1 cellular context compared by ENCODE assay signal in the genomic region with DNA sequence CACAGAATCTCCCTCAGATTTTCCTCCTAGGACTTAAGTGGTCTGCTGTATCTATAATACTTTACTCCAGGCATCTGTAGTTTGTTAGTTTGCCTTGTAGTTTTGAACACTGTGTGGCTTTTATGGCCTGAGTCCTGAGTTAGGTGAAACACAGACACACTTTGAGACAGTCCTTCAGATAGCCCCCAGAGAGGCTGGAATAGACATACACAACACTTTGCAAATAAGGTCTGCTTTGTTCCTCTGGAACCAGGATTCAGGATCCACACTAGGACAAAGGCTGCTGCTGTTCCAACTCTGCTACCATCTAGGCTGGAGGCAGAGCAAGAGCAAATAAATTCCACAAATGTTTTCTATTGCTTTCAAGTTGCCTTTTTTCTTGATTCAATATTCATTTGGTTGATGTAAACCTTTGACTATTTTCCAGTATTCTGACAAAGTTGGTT.
TF ChIP-seq lines count a peak whose summit lies in the region.

No MANE protein-coding gene starts in this region.

TF ChIP-seq in HepG2, 621 proteins besides CTCF, POLR2A, EP300 and RAD21 (continued from another document and continues in another):
- TF ChIP-seq, protein P1, sequence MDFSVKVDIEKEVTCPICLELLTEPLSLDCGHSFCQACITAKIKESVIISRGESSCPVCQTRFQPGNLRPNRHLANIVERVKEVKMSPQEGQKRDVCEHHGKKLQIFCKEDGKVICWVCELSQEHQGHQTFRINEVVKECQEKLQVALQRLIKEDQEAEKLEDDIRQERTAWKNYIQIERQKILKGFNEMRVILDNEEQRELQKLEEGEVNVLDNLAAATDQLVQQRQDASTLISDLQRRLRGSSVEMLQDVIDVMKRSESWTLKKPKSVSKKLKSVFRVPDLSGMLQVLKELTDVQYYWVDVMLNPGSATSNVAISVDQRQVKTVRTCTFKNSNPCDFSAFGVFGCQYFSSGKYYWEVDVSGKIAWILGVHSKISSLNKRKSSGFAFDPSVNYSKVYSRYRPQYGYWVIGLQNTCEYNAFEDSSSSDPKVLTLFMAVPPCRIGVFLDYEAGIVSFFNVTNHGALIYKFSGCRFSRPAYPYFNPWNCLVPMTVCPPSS (IDR thresholded peaks at IDR 0.05): no peak
- peak; percentile 83 for TF ChIP-seq XRCC5 (optimal IDR thresholded peaks at IDR 0.05; ENCODE audit: low read length)
- TF ChIP-seq TEAD3 (CRISPR knock-in tag; optimal IDR thresholded peaks at IDR 0.05; ENCODE audit: borderline replicate concordance): peak; percentile 85
- no peak for TF ChIP-seq ZNF761 (CRISPR knock-in tag; conservative IDR thresholded peaks at IDR 0.05)
- peak; percentile 20; the same call in 1 of the 2 replicates for TF ChIP-seq ZFX (CRISPR knock-in tag; IDR thresholded peaks at IDR 0.05; ENCODE audit: low read depth)
- TF ChIP-seq, protein P2, sequence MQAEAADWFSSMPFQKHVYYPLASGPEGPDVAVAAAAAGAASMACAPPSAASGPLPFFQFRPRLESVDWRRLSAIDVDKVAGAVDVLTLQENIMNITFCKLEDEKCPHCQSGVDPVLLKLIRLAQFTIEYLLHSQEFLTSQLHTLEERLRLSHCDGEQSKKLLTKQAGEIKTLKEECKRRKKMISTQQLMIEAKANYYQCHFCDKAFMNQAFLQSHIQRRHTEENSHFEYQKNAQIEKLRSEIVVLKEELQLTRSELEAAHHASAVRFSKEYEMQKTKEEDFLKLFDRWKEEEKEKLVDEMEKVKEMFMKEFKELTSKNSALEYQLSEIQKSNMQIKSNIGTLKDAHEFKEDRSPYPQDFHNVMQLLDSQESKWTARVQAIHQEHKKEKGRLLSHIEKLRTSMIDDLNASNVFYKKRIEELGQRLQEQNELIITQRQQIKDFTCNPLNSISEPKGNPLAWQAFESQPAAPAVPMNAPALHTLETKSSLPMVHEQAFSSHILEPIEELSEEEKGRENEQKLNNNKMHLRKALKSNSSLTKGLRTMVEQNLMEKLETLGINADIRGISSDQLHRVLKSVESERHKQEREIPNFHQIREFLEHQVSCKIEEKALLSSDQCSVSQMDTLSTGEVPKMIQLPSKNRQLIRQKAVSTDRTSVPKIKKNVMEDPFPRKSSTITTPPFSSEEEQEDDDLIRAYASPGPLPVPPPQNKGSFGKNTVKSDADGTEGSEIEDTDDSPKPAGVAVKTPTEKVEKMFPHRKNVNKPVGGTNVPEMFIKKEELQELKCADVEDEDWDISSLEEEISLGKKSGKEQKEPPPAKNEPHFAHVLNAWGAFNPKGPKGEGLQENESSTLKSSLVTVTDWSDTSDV (CRISPR knock-in tag; IDR thresholded peaks at IDR 0.05): no peak
- TF ChIP-seq, protein P3, sequence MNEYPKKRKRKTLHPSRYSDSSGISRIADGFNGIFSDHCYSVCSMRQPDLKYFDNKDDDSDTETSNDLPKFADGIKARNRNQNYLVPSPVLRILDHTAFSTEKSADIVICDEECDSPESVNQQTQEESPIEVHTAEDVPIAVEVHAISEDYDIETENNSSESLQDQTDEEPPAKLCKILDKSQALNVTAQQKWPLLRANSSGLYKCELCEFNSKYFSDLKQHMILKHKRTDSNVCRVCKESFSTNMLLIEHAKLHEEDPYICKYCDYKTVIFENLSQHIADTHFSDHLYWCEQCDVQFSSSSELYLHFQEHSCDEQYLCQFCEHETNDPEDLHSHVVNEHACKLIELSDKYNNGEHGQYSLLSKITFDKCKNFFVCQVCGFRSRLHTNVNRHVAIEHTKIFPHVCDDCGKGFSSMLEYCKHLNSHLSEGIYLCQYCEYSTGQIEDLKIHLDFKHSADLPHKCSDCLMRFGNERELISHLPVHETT (CRISPR knock-in tag; conservative IDR thresholded peaks at IDR 0.05): no peak
- TF ChIP-seq PHF8 (CRISPR knock-in tag; IDR thresholded peaks at IDR 0.05): no peak
- TF ChIP-seq, protein P4, sequence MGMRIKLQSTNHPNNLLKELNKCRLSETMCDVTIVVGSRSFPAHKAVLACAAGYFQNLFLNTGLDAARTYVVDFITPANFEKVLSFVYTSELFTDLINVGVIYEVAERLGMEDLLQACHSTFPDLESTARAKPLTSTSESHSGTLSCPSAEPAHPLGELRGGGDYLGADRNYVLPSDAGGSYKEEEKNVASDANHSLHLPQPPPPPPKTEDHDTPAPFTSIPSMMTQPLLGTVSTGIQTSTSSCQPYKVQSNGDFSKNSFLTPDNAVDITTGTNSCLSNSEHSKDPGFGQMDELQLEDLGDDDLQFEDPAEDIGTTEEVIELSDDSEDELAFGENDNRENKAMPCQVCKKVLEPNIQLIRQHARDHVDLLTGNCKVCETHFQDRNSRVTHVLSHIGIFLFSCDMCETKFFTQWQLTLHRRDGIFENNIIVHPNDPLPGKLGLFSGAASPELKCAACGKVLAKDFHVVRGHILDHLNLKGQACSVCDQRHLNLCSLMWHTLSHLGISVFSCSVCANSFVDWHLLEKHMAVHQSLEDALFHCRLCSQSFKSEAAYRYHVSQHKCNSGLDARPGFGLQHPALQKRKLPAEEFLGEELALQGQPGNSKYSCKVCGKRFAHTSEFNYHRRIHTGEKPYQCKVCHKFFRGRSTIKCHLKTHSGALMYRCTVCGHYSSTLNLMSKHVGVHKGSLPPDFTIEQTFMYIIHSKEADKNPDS (CRISPR knock-in tag; IDR thresholded peaks at IDR 0.05): 0 out of 2 replicates have a peak, but pooled peaks have one; percentile 37
- TF ChIP-seq, protein P5, sequence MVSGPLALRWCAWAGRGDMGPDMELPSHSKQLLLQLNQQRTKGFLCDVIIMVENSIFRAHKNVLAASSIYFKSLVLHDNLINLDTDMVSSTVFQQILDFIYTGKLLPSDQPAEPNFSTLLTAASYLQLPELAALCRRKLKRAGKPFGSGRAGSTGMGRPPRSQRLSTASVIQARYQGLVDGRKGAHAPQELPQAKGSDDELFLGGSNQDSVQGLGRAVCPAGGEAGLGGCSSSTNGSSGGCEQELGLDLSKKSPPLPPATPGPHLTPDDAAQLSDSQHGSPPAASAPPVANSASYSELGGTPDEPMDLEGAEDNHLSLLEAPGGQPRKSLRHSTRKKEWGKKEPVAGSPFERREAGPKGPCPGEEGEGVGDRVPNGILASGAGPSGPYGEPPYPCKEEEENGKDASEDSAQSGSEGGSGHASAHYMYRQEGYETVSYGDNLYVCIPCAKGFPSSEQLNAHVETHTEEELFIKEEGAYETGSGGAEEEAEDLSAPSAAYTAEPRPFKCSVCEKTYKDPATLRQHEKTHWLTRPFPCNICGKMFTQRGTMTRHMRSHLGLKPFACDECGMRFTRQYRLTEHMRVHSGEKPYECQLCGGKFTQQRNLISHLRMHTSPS (CRISPR knock-in tag; IDR thresholded peaks at IDR 0.05; ENCODE audit: low read depth): no peak
- TF ChIP-seq, protein P6, sequence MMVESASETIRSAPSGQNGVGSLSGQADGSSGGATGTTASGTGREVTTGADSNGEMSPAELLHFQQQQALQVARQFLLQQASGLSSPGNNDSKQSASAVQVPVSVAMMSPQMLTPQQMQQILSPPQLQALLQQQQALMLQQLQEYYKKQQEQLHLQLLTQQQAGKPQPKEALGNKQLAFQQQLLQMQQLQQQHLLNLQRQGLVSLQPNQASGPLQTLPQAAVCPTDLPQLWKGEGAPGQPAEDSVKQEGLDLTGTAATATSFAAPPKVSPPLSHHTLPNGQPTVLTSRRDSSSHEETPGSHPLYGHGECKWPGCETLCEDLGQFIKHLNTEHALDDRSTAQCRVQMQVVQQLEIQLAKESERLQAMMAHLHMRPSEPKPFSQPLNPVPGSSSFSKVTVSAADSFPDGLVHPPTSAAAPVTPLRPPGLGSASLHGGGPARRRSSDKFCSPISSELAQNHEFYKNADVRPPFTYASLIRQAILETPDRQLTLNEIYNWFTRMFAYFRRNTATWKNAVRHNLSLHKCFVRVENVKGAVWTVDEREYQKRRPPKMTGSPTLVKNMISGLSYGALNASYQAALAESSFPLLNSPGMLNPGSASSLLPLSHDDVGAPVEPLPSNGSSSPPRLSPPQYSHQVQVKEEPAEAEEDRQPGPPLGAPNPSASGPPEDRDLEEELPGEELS (CRISPR knock-in tag; IDR thresholded peaks at IDR 0.05): no peak
- TF ChIP-seq ZSCAN30 (CRISPR knock-in tag; IDR thresholded peaks at IDR 0.05): no peak
- TF ChIP-seq SYNCRIP (IDR thresholded peaks at IDR 0.05; ENCODE audit: insufficient read depth, low read depth, low read length): no peak
- TF ChIP-seq ZNF615 (CRISPR knock-in tag; IDR thresholded peaks at IDR 0.05; ENCODE audit: borderline replicate concordance): no peak
- TF ChIP-seq SIN3B (IDR thresholded peaks at IDR 0.05; ENCODE audit: low read length): no peak
- TF ChIP-seq, protein P7, sequence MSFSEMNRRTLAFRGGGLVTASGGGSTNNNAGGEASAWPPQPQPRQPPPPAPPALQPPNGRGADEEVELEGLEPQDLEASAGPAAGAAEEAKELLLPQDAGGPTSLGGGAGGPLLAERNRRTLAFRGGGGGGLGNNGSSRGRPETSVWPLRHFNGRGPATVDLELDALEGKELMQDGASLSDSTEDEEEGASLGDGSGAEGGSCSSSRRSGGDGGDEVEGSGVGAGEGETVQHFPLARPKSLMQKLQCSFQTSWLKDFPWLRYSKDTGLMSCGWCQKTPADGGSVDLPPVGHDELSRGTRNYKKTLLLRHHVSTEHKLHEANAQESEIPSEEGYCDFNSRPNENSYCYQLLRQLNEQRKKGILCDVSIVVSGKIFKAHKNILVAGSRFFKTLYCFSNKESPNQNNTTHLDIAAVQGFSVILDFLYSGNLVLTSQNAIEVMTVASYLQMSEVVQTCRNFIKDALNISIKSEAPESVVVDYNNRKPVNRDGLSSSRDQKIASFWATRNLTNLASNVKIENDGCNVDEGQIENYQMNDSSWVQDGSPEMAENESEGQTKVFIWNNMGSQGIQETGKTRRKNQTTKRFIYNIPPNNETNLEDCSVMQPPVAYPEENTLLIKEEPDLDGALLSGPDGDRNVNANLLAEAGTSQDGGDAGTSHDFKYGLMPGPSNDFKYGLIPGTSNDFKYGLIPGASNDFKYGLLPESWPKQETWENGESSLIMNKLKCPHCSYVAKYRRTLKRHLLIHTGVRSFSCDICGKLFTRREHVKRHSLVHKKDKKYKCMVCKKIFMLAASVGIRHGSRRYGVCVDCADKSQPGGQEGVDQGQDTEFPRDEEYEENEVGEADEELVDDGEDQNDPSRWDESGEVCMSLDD (CRISPR knock-in tag; IDR thresholded peaks at IDR 0.05; ENCODE audit: borderline replicate concordance): no peak
- peak; percentile 41; the same call in 1 of the 2 replicates for TF ChIP-seq FOXO1 (CRISPR knock-in tag; IDR thresholded peaks at IDR 0.05)
- TF ChIP-seq KAT8 (CRISPR knock-in tag; IDR thresholded peaks at IDR 0.05): 0 out of 2 replicates have a peak, but pooled peaks have one; percentile 31
- TF ChIP-seq, protein P8, sequence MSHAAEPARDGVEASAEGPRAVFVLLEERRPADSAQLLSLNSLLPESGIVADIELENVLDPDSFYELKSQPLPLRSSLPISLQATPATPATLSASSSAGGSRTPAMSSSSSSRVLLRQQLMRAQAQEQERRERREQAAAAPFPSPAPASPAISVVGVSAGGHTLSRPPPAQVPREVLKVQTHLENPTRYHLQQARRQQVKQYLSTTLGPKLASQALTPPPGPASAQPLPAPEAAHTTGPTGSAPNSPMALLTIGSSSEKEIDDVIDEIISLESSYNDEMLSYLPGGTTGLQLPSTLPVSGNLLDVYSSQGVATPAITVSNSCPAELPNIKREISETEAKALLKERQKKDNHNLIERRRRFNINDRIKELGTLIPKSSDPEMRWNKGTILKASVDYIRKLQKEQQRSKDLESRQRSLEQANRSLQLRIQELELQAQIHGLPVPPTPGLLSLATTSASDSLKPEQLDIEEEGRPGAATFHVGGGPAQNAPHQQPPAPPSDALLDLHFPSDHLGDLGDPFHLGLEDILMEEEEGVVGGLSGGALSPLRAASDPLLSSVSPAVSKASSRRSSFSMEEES (CRISPR knock-in tag; IDR thresholded peaks at IDR 0.05): 0 out of 2 replicates have a peak, but pooled peaks have one; percentile 26
- peak; percentile 89; the same call in 1 of the 2 replicates for TF ChIP-seq ZNF331 (CRISPR knock-in tag; IDR thresholded peaks at IDR 0.05)
- TF ChIP-seq, protein P9, sequence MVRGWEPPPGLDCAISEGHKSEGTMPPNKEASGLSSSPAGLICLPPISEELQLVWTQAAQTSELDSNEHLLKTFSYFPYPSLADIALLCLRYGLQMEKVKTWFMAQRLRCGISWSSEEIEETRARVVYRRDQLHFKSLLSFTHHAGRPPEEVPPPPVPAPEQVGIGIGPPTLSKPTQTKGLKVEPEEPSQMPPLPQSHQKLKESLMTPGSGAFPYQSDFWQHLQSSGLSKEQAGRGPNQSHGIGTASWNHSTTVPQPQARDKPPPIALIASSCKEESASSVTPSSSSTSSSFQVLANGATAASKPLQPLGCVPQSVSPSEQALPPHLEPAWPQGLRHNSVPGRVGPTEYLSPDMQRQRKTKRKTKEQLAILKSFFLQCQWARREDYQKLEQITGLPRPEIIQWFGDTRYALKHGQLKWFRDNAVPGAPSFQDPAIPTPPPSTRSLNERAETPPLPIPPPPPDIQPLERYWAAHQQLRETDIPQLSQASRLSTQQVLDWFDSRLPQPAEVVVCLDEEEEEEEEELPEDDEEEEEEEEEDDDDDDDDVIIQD (CRISPR knock-in tag; IDR thresholded peaks at IDR 0.05; ENCODE audit: low read depth): peak; percentile 57; the same call in 1 of the 2 replicates
- TF ChIP-seq ZFP36L2 (CRISPR knock-in tag; IDR thresholded peaks at IDR 0.05): no peak
- no peak for TF ChIP-seq ONECUT2 (CRISPR knock-in tag; IDR thresholded peaks at IDR 0.05)
- TF ChIP-seq, protein P10, sequence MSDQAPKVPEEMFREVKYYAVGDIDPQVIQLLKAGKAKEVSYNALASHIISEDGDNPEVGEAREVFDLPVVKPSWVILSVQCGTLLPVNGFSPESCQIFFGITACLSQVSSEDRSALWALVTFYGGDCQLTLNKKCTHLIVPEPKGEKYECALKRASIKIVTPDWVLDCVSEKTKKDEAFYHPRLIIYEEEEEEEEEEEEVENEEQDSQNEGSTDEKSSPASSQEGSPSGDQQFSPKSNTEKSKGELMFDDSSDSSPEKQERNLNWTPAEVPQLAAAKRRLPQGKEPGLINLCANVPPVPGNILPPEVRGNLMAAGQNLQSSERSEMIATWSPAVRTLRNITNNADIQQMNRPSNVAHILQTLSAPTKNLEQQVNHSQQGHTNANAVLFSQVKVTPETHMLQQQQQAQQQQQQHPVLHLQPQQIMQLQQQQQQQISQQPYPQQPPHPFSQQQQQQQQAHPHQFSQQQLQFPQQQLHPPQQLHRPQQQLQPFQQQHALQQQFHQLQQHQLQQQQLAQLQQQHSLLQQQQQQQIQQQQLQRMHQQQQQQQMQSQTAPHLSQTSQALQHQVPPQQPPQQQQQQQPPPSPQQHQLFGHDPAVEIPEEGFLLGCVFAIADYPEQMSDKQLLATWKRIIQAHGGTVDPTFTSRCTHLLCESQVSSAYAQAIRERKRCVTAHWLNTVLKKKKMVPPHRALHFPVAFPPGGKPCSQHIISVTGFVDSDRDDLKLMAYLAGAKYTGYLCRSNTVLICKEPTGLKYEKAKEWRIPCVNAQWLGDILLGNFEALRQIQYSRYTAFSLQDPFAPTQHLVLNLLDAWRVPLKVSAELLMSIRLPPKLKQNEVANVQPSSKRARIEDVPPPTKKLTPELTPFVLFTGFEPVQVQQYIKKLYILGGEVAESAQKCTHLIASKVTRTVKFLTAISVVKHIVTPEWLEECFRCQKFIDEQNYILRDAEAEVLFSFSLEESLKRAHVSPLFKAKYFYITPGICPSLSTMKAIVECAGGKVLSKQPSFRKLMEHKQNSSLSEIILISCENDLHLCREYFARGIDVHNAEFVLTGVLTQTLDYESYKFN (CRISPR knock-in tag; conservative IDR thresholded peaks at IDR 0.05): peak; percentile 55; the same call in 1 of the 2 replicates
- no peak for TF ChIP-seq TMF1 (CRISPR knock-in tag; IDR thresholded peaks at IDR 0.05; ENCODE audit: low read depth)
- TF ChIP-seq SKI (IDR thresholded peaks at IDR 0.05; ENCODE audit: partially characterized antibody): peak; percentile 55
- TF ChIP-seq ZFP82 (CRISPR knock-in tag; IDR thresholded peaks at IDR 0.05; ENCODE audit: borderline replicate concordance): no peak
- TF ChIP-seq ZBTB21 (CRISPR knock-in tag; IDR thresholded peaks at IDR 0.05): no peak
- no peak for TF ChIP-seq MTA3 (CRISPR knock-in tag; IDR thresholded peaks at IDR 0.05)
- no peak for TF ChIP-seq STAG1 (CRISPR knock-in tag; IDR thresholded peaks at IDR 0.05)
